ENCODE assay signal across 1 cellular context in the genomic region with DNA sequence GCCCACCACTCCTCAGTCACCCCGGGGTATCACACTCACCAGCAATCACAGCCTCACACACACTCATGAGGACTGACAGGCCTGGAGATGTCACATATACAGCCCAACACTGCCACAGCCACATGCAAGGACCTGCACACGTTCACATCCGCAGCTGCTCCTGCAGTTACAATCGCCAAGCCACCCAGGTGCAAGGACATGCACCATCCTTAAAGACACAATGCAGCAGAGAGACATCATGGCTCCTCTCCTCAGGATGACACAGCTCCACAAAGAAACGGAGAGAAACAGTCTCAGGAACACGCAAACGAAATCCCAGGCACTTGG.
TF ChIP-seq lines count a peak whose summit lies in the region.

No MANE protein-coding gene starts in this region.

TF ChIP-seq in A549, 52 proteins besides CTCF, POLR2A, EP300 and RAD21:
- TF ChIP-seq ZFP36 (IDR thresholded peaks at IDR 0.05; ENCODE audit: borderline replicate concordance, partially characterized antibody) (no peak), E2F6 (IDR thresholded peaks at IDR 0.05; ENCODE audit: borderline replicate concordance, low read depth) (no peak), KDM5A (IDR thresholded peaks at IDR 0.05) (no peak), RCOR1 (IDR thresholded peaks at IDR 0.05; ENCODE audit: low read depth, low read length) (no peak), KDM1A (IDR thresholded peaks at IDR 0.05; ENCODE audit: low read depth) (no peak), MAX (IDR thresholded peaks at IDR 0.05) (no peak), BHLHE40 (IDR thresholded peaks at IDR 0.05; ENCODE audit: low read depth, low read length) (no peak)
- TF ChIP-seq, protein P1, sequence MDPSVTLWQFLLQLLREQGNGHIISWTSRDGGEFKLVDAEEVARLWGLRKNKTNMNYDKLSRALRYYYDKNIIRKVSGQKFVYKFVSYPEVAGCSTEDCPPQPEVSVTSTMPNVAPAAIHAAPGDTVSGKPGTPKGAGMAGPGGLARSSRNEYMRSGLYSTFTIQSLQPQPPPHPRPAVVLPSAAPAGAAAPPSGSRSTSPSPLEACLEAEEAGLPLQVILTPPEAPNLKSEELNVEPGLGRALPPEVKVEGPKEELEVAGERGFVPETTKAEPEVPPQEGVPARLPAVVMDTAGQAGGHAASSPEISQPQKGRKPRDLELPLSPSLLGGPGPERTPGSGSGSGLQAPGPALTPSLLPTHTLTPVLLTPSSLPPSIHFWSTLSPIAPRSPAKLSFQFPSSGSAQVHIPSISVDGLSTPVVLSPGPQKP (IDR thresholded peaks at IDR 0.05; ENCODE audit: low read depth, low read length) = no peak
